ENCODE assay signal across 8 cellular contexts in genomic region chr12:752673-753400, GRCh38. TPM values are rescaled to one million over a fixed set of nuclear protein-coding genes. Genes with fewer than 3 reads are reported as not detected.
DNase-seq lines count a peak whose midpoint lies in the region; ATAC-seq and TF ChIP-seq lines count a peak whose summit lies in the region.

No MANE protein-coding gene starts in this region.

- ATAC-seq in HG02885 (IDR thresholded peaks at IDR 0.05; ENCODE audit: poor library complexity, unreplicated experiment) (peak; percentile 38), left ventricle myocardium superior (peak; percentile 66)

- peaks cover 49% of the 10 kb centered on the region for H3K79me2 ChIP-seq in ACC112 (ENCODE audit: control insufficient read depth, insufficient read depth, low read length, unreplicated experiment)

- peaks cover 32% of the 10 kb centered on the region for H3K4me1 ChIP-seq in ACC112 (ENCODE audit: control insufficient read depth, insufficient read depth, low read length, unreplicated experiment)
- H3K4me1 ChIP-seq in rectal smooth muscle tissue (ENCODE audit: control insufficient read depth, insufficient read depth, low read length): peaks cover 8% of the 10 kb centered on the region

- H3K27ac ChIP-seq in ACC112 (ENCODE audit: low read depth, low read length): peak overlapping the region; percentile 75
- H3K27ac ChIP-seq in adipose tissue (ENCODE audit: low read depth, low read length): peak overlapping the region; percentile 51
- H3K27ac ChIP-seq in rectal smooth muscle tissue (ENCODE audit: low read depth, low read length): peak overlapping the region; percentile 93

- intact Hi-C loops in left ventricle myocardium superior (cut with micrococcal nuclease): loop anchor here (5.0 to 10.0 kb wide), 3 partner anchors 62 to 176 kb away; no protein-coding TSS in a partner anchor

- 0 to 1% (median 1%) methylated on average over 44 to 86 of the region's 86 CpGs for WGBS in adipose tissue, 3 donors

- peak overlapping the region; percentile 95 for H3K9ac ChIP-seq in rectal smooth muscle tissue (ENCODE audit: low read length)

- in situ Hi-C loops in GM13976 (cut with MboI; ENCODE audit: low sequenced_read_pairs, unreplicated experiment): no loop called here

- H2AFZ ChIP-seq in ACC112 (ENCODE audit: low read length, unreplicated experiment): peak overlapping the region; percentile 49

- TF ChIP-seq CTCF in GM13976 (IDR thresholded peaks at IDR 0.05; ENCODE audit: borderline replicate concordance, control extremely low read depth, extremely low read depth, insufficient read depth, missing control alignments): no peak

- H3K4me3 ChIP-seq in ACC112 (ENCODE audit: low read depth, low read length) (peak overlapping the region; percentile 98), rectal smooth muscle tissue (ENCODE audit: low read length) (peak overlapping the region; percentile 63)

- H3K27me3 ChIP-seq in ACC112 (ENCODE audit: insufficient read depth, low read length): no peaks in the 10 kb centered on the region
- H3K27me3 ChIP-seq in rectal smooth muscle tissue (ENCODE audit: control insufficient read depth, insufficient read depth, low read length): no peaks in the 10 kb centered on the region

- DNase-seq in GM13976 (ENCODE audit: low spot score) (peak; percentile 66), OCI-M1 (lab: John Stamatoyannopoulos, UW) (peak; percentile 80), left ventricle myocardium superior (peak; percentile 77), NCI-H128 (lab: John Stamatoyannopoulos, UW; ENCODE audit: unreplicated experiment) (no peak)

- H3K36me3 ChIP-seq in ACC112 (ENCODE audit: insufficient read depth, low read length) (peaks cover 8% of the 10 kb centered on the region; the same call in 1 of the 2 replicates), rectal smooth muscle tissue (ENCODE audit: control insufficient read depth, insufficient read depth, low read length) (no peaks in the 10 kb centered on the region)

RNA-seq across cellular contexts. Expression of gene WNK1, which starts 0.5 kb away (rescaled TPM):
- 10 to 100 TPM; 15.9 to 73.8 (median 67.0) TPM for polyA plus RNA-seq in adipose tissue
- total RNA-seq in left ventricle myocardium superior: 333 TPM
